24 cellular contexts compared by ENCODE assay signal in the genomic region with DNA sequence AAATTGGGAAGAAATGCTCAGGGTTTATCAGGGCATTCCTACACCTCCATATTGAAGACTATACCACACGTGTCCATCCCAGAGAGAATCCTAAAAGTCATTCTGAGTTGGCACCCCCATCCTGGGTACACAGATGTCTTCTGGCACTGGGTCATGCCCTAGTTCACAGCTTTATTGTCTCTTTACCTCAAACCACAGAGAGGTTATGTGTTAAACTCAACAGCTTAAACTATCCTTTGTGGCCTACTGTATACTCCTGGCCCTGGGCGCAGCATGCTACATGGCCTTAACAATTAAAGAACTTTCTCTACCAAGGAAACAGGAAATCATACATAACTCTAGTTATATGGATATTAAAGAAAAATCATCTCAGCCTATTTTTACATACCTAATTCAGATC.
"Had no signal": no experiment of that assay in that cellular context is flagged by ENCODE, and none has a peak within 500 bp of the region (broad histone marks: within the 10 kb centered on the region; RNA-seq: fewer than 3 reads in every experiment).

No MANE protein-coding gene starts in this region.

- H3K9me3 ChIP-seq: left lung, lower lobe of right lung, ovary, stomach, testis, thyroid gland, transverse colon, upper lobe of left lung, vagina had no signal

- ATAC-seq: left colon; left lung; lower lobe of right lung; naive thymus-derived CD8-positive, alpha-beta T cell; right cardiac atrium; sciatic nerve had no signal

- H3K27ac Mint-ChIP-seq: progenitor cell of endocrine pancreas had no signal

- H3K27ac ChIP-seq: left lung, lower lobe of right lung, ovary, skin epidermis, stomach, testis, thyroid gland, transverse colon, upper lobe of left lung, vagina had no signal

- H3K4me3 Mint-ChIP-seq: naive thymus-derived CD8-positive, alpha-beta T cell had no signal

- H3K4me3 ChIP-seq: left lung, lower lobe of right lung, ovary, skin epidermis, stomach, testis, thyroid gland, transverse colon, upper lobe of left lung, vagina had no signal

- H3K36me3 Mint-ChIP-seq: naive thymus-derived CD8-positive, alpha-beta T cell had no signal

- H3K4me1 Mint-ChIP-seq: naive thymus-derived CD8-positive, alpha-beta T cell had no signal

- H3K4me1 ChIP-seq: left lung, lower lobe of right lung, stomach, testis, thyroid gland, transverse colon, upper lobe of left lung, vagina had no signal

- H3K27me3 Mint-ChIP-seq: progenitor cell of endocrine pancreas had no signal

- H3K27me3 ChIP-seq: left lung, ovary, stomach, testis, thyroid gland, transverse colon, upper lobe of left lung, vagina had no signal

- DNase-seq: kidney; left colon; left lung; lower lobe of right lung; mammary epithelial cell; mesenchymal stem cell; naive thymus-derived CD8-positive, alpha-beta T cell; ovary; retina; right cardiac atrium; stimulated activated CD4-positive, alpha-beta T cell treated with anti-CD3 and anti-CD28 coated beads, Interleukin-12 subunit alpha, Interleukin-12 subunit beta, amount 100 ng/mL, for 4 hours; stimulated activated CD4-positive, alpha-beta T cell treated with anti-CD3 and anti-CD28 coated beads, Interleukin-15, amount 100 ng/mL, for 24 hours; stimulated activated CD4-positive, alpha-beta T cell treated with anti-CD3 and anti-CD28 coated beads, Interleukin-2, amount 100 ng/mL, for 24 hours; stimulated activated CD4-positive, alpha-beta T cell treated with anti-CD3 and anti-CD28 coated beads, Interleukin-4, amount 100 ng/mL, for 1 hour; stimulated activated naive CD4-positive, alpha-beta T cell; stomach; testis; thyroid gland; transverse colon; upper lobe of left lung had no signal

- H3K36me3 ChIP-seq: left lung, lower lobe of right lung, ovary, stomach, thyroid gland, transverse colon, upper lobe of left lung, vagina had no signal
